ENCODE assay signal across 32 cellular contexts in genomic region chr1:147748687-147749350, GRCh38. TPM values are rescaled to one million over a fixed set of nuclear protein-coding genes. Genes with fewer than 3 reads are reported as not detected.
DNase-seq lines count a peak whose midpoint lies in the region; ATAC-seq, FAIRE-seq and TF ChIP-seq lines count a peak whose summit lies in the region.
"Had no signal": no experiment of that assay in that cellular context is flagged by ENCODE, and none has a peak within 500 bp of the region (broad histone marks: within the 10 kb centered on the region; RNA-seq: fewer than 3 reads in every experiment).

No MANE protein-coding gene starts in this region.

- no peak overlapping the region for H4K8ac ChIP-seq in mesendoderm (ENCODE audit: low read depth, low read length)
- no peak overlapping the region for H4K8ac ChIP-seq in trophoblast cell (ENCODE audit: low read depth, low read length)

- H3K9ac ChIP-seq in mesendoderm (ENCODE audit: low read length) (no peak overlapping the region), trophoblast cell (ENCODE audit: low read length) (no peak overlapping the region)

- no peak overlapping the region for H3K56ac ChIP-seq in mesendoderm (ENCODE audit: low read length)

- H2BK120ac ChIP-seq in mesendoderm (ENCODE audit: low read depth, low read length) (no peak overlapping the region), trophoblast cell (ENCODE audit: insufficient read depth, low read length, poor library complexity) (no peak overlapping the region)

- ATAC-seq in heart left ventricle (peak; percentile 93 to 97 (median 96)), GM18519 (IDR thresholded peaks at IDR 0.05; ENCODE audit: low FRiP score, unreplicated experiment) (no peak)
- ATAC-seq: A549; activated CD4-positive, CD25-positive, alpha-beta regulatory T cell treated with anti-CD3 and anti-CD28 coated beads, Interleukin-2, amount 50 U/mL, for 24 hours; K562; mucosa of descending colon; T-helper 17 cell had no signal

- intact Hi-C loops in heart left ventricle (cut with DNase I): loop anchor here in 3 of 10 donors (2.0 to 10.0 kb wide), 3 partner anchors 14 to 76 kb away; no protein-coding TSS in a partner anchor
- intact Hi-C loops in tibial artery (cut with DNase I; ENCODE audit: low total_unique reads): no loop called here

- peak overlapping the region; percentile 6 for H3K23ac ChIP-seq in mesendoderm (ENCODE audit: low read length)
- H3K23ac ChIP-seq in trophoblast cell (ENCODE audit: low read length): no peak overlapping the region

- H3K79me2 ChIP-seq in mesendoderm (ENCODE audit: control insufficient read depth, insufficient read depth, low read length) (no peaks in the 10 kb centered on the region), trophoblast cell (ENCODE audit: control insufficient read depth, insufficient read depth, low read length, poor library complexity) (no peaks in the 10 kb centered on the region)

- H4K12ac ChIP-seq in trophoblast cell (ENCODE audit: low read depth, low read length): no peak overlapping the region

- TF ChIP-seq POLR2A in heart left ventricle (IDR thresholded peaks at IDR 0.05): no peak

- H3K27ac ChIP-seq in heart left ventricle (peak overlapping the region in 9 of 12 donors; percentile 23 to 81 (median 64)), mesendoderm (ENCODE audit: low read depth, low read length) (no peak overlapping the region), trophoblast cell (ENCODE audit: low read depth, low read length) (no peak overlapping the region), tibial artery (no peak overlapping the region)
- H3K27ac ChIP-seq: A549, dorsolateral prefrontal cortex, PC-9, suprapubic skin had no signal

- H2AFZ ChIP-seq in trophoblast cell (ENCODE audit: insufficient read depth, low read length, poor library complexity): no peak overlapping the region
- H2AFZ ChIP-seq: PC-9 had no signal

- H3K18ac ChIP-seq in mesendoderm (ENCODE audit: low read length): peak overlapping the region; percentile 65
- no peak overlapping the region for H3K18ac ChIP-seq in trophoblast cell (ENCODE audit: low read length)

- H3K27me3 ChIP-seq in bronchial epithelial cell (ENCODE audit: control insufficient read depth, insufficient read depth, low read length) (no peaks in the 10 kb centered on the region), heart left ventricle (no peaks in the 10 kb centered on the region), mesendoderm (ENCODE audit: insufficient read depth, low read length, poor library complexity) (no peaks in the 10 kb centered on the region), trophoblast cell (ENCODE audit: insufficient read depth, low read length) (no peaks in the 10 kb centered on the region), tibial artery (no peaks in the 10 kb centered on the region)
- H3K27me3 ChIP-seq: suprapubic skin had no signal

- no peak overlapping the region for H3K4ac ChIP-seq in mesendoderm (ENCODE audit: low read depth, low read length)
- no peak overlapping the region for H3K4ac ChIP-seq in trophoblast cell (ENCODE audit: low read depth, low read length)

- H2BK12ac ChIP-seq in trophoblast cell (ENCODE audit: low read length): no peak overlapping the region

- TF ChIP-seq CTCF in bronchial epithelial cell (IDR thresholded peaks at IDR 0.05; ENCODE audit: insufficient read depth, low read length, severe bottlenecking) (no peak), heart left ventricle (IDR thresholded peaks at IDR 0.05) (no peak), tibial artery (IDR thresholded peaks at IDR 0.05) (no peak)

- WGBS in heart left ventricle, 4 donors: 32 to 57% (median 47%) methylated on average over 3 of the region's 3 CpGs
- no CpG with 5 or more reads among the region's 3 CpGs for WGBS in mesendoderm (ENCODE audit: extremely low coverage, insufficient coverage, low lambda C conversion rate)
- WGBS in trophoblast cell (ENCODE audit: extremely low coverage, insufficient coverage, insufficient read length): no CpG with 5 or more reads among the region's 3 CpGs

- H2AK5ac ChIP-seq in mesendoderm (ENCODE audit: low read length): peak overlapping the region; percentile 65
- H2AK5ac ChIP-seq in trophoblast cell (ENCODE audit: low read length): no peak overlapping the region

- H3K9me3 ChIP-seq in heart left ventricle (no peaks in the 10 kb centered on the region), trophoblast cell (ENCODE audit: insufficient read depth, low read depth, low read length) (no peaks in the 10 kb centered on the region), tibial artery (no peaks in the 10 kb centered on the region)
- H3K9me3 ChIP-seq: A549, mucosa of descending colon, suprapubic skin had no signal

- DNase-seq in EL: peak; percentile 54
- peak; percentile 56 for DNase-seq in bronchial epithelial cell (ENCODE audit: low read depth)
- peak in 4 of 5 donors; percentile 37 to 76 (median 58) for DNase-seq in heart left ventricle
- no peak for DNase-seq in mesendoderm
- DNase-seq in midbrain (lab: John Stamatoyannopoulos, UW): no peak
- DNase-seq in trophoblast cell: no peak
- no peak for DNase-seq in tibial artery
- DNase-seq: activated CD4-positive, alpha-beta T cell treated with anti-CD3 and anti-CD28 coated beads, Interleukin-2, amount 50 U/mL, for 48 hours; activated CD8-positive, alpha-beta memory T cell treated with anti-CD3 and anti-CD28 coated beads, Interleukin-2, amount 50 U/mL, for 4 hours; activated naive CD4-positive, alpha-beta T cell; Calu3; cerebellar nuclear complex; dorsolateral prefrontal cortex; mucosa of descending colon; NCI-H1417; NCI-H2029 treated with DMSO at 0.1 percent for 48 hours; NCI-H226; NCI-H526 treated with DMSO at 0.1 percent for 48 hours; PC-9; SHP77; stimulated activated naive CD4-positive, alpha-beta T cell; T-helper 17 cell had no signal

- no peak overlapping the region for H4K91ac ChIP-seq in trophoblast cell (ENCODE audit: low read depth, low read length)

- FAIRE-seq in bronchial epithelial cell (lab: Jason Lieb, UNC): no peak
- FAIRE-seq: A549, GM18507, HTR-8/SVneo, K562 had no signal

- peak overlapping the region; percentile 15 for H2BK15ac ChIP-seq in mesendoderm (replicated peaks; ENCODE audit: low read depth)

- H3K4me1 ChIP-seq in heart left ventricle: peaks cover 0 to 29% (median 6%) of the 10 kb centered on the region in 12 donors
- peaks cover 2% of the 10 kb centered on the region for H3K4me1 ChIP-seq in mesendoderm (ENCODE audit: control insufficient read depth, low read depth, low read length)
- peaks cover 11 to 14% of the 10 kb centered on the region in 2 experiments for H3K4me1 ChIP-seq in trophoblast cell (ENCODE audit: control insufficient read depth in 1 of 2, insufficient read depth in 2 of 2, low read length in 2 of 2)
- H3K4me1 ChIP-seq in tibial artery: peaks cover 0 to 34% (median 7%) of the 10 kb centered on the region in 4 donors
- H3K4me1 ChIP-seq: A549 had no signal

- H3K36me3 ChIP-seq in bronchial epithelial cell (ENCODE audit: control insufficient read depth, insufficient read depth, low read length): no peaks in the 10 kb centered on the region
- H3K36me3 ChIP-seq in heart left ventricle: no peaks in the 10 kb centered on the region
- no peaks in the 10 kb centered on the region for H3K36me3 ChIP-seq in mesendoderm (ENCODE audit: control insufficient read depth, insufficient read depth, low read length)
- H3K36me3 ChIP-seq in trophoblast cell (ENCODE audit: control insufficient read depth in 1 of 2, insufficient read depth in 2 of 2, low read length in 2 of 2): no peaks in the 10 kb centered on the region
- no peaks in the 10 kb centered on the region for H3K36me3 ChIP-seq in tibial artery
- H3K36me3 ChIP-seq: suprapubic skin had no signal

- H3K4me2 ChIP-seq in mesendoderm (ENCODE audit: low read length) (no peak overlapping the region), trophoblast cell (ENCODE audit: low read length) (no peak overlapping the region)
- H3K4me2 ChIP-seq: A549, PC-9, smooth muscle cell had no signal

- no peak overlapping the region for H3K14ac ChIP-seq in trophoblast cell (ENCODE audit: low read length)

- H4K5ac ChIP-seq in mesendoderm (ENCODE audit: low read length): no peak overlapping the region

- no peak overlapping the region for H2BK5ac ChIP-seq in mesendoderm (ENCODE audit: low read length)
- no peak overlapping the region for H2BK5ac ChIP-seq in trophoblast cell (ENCODE audit: low read depth, low read length, poor library complexity)

- H3K4me3 ChIP-seq in bronchial epithelial cell (ENCODE audit: low read depth, low read length) (no peak overlapping the region), heart left ventricle (no peak overlapping the region), mesendoderm (ENCODE audit: low read length) (no peak overlapping the region), trophoblast cell (ENCODE audit: low read depth, low read length) (no peak overlapping the region), tibial artery (no peak overlapping the region)
- H3K4me3 ChIP-seq: A549, dorsolateral prefrontal cortex, K562, mucosa of descending colon, PC-9, smooth muscle cell, suprapubic skin had no signal

- H3K79me1 ChIP-seq in mesendoderm (ENCODE audit: low read length) (no peaks in the 10 kb centered on the region), trophoblast cell (ENCODE audit: low read length) (peaks cover 3% of the 10 kb centered on the region)

RNA-seq across cellular contexts. Expression of gene GJA5, which starts 11.6 kb away (rescaled TPM):
- total RNA-seq in bronchial epithelial cell: 0.13 TPM in 1 of 2 replicates, not detected in the other
- 10 to 100 TPM in 6 of 9 donors, 1 to 10 TPM in 3; 6.1 to 31.0 (median 13.4) TPM for total RNA-seq in heart left ventricle
- polyA plus RNA-seq in heart left ventricle: 1 to 10 TPM; 5.8 to 8.6 TPM
- polyA plus RNA-seq in mesendoderm (2013, experiment 1 of 2): 2.2 TPM
- polyA plus RNA-seq in mesendoderm (2013, experiment 2 of 2): 2.2 TPM
- polyA plus RNA-seq in trophoblast cell (2013): 32.7 and 38.5 TPM in 2 replicates
- total RNA-seq: Calu3, fibroblast of lung, osteoblast, T-helper 17 cell had no signal
- polyA plus RNA-seq: A549 had no signal

Comparison
In these comparisons a context has a peak if more than half of its experiments do, and no peak if none do; other contexts are left out.
1. DNase-seq: peak in EL (single experiment), bronchial epithelial cell (single experiment) and heart left ventricle (4 of 5); none in mesendoderm (single experiment), midbrain (single experiment), trophoblast cell (0 of 2) and tibial artery (0 of 2).
2. H3K27ac ChIP-seq: peak in heart left ventricle (9 of 12); none in mesendoderm (single experiment), trophoblast cell (single experiment) and tibial artery (0 of 2).